ENCODE assay signal across 1 cellular context in the genomic region with DNA sequence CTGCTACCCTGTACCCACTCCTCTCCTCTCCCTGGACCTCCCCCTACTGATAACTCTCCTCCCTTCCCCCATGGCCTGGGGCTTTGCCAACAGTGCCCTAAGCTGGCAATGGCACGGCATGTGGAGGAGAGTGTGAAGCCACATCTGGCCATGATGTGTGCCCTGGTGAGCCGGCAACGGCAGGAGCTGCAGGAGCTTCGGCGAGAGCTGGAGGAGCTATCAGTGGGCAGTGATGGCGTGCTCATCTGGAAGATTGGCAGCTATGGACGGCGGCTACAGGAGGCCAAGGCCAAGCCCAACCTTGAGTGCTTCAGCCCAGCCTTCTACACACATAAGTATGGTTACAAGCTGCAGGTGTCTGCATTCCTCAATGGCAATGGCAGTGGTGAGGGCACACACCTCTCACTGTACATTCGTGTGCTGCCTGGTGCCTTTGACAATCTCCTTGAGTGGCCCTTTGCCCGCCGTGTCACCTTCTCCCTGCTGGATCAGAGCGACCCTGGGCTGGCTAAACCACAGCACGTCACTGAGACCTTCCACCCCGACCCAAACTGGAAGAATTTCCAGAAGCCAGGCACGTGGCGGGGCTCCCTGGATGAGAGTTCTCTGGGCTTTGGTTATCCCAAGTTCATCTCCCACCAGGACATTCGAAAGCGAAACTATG.
TF ChIP-seq lines count a peak whose summit lies in the region.

No MANE protein-coding gene starts in this region.

TF ChIP-seq in HepG2, 621 proteins besides CTCF, POLR2A, EP300 and RAD21:
- TF ChIP-seq RBFOX2 (IDR thresholded peaks at IDR 0.05; ENCODE audit: low read depth, low read length) (peak; percentile 45), AGO2 (optimal IDR thresholded peaks at IDR 0.05; ENCODE audit: low read depth, low read length) (peak; percentile 78), ZBTB38 (CRISPR knock-in tag; IDR thresholded peaks at IDR 0.05) (0 out of 2 replicates have a peak, but pooled peaks have one; percentile 14), ZNF274 (CRISPR knock-in tag; IDR thresholded peaks at IDR 0.05) (no peak)
- TF ChIP-seq, protein P1, sequence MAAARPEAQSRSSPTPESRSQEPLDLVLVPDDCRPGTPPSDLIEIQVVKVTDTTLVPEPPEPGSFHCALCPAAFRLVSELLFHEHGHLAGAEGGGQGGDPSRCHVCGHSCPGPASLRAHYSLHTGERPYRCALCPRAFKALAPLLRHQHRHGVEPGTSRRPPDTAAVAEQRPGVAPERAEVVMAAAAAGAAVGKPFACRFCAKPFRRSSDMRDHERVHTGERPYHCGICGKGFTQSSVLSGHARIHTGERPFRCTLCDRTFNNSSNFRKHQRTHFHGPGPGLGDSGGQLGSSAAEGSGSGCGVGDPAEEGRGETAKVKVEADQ (CRISPR knock-in tag; IDR thresholded peaks at IDR 0.05; ENCODE audit: borderline replicate concordance) = no peak
- TF ChIP-seq, protein P2, sequence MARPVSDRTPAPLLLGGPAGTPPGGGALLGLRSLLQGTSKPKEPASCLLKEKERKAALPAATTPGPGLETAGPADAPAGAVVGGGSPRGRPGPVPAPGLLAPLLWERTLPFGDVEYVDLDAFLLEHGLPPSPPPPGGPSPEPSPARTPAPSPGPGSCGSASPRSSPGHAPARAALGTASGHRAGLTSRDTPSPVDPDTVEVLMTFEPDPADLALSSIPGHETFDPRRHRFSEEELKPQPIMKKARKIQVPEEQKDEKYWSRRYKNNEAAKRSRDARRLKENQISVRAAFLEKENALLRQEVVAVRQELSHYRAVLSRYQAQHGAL (CRISPR knock-in tag; IDR thresholded peaks at IDR 0.05; ENCODE audit: not compliant biosample characterization) = no peak
- TF ChIP-seq, protein P3, sequence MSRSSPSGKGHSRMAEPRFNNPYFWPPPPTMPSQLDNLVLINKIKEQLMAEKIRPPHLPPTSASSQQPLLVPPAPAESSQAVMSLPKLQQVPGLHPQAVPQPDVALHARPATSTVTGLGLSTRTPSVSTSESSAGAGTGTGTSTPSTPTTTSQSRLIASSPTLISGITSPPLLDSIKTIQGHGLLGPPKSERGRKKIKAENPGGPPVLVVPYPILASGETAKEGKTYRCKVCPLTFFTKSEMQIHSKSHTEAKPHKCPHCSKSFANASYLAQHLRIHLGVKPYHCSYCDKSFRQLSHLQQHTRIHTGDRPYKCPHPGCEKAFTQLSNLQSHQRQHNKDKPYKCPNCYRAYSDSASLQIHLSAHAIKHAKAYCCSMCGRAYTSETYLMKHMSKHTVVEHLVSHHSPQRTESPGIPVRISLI (CRISPR knock-in tag; IDR thresholded peaks at IDR 0.05; ENCODE audit: borderline replicate concordance) = no peak
